ENCODE assay signal across 20 cellular contexts in the genomic region with DNA sequence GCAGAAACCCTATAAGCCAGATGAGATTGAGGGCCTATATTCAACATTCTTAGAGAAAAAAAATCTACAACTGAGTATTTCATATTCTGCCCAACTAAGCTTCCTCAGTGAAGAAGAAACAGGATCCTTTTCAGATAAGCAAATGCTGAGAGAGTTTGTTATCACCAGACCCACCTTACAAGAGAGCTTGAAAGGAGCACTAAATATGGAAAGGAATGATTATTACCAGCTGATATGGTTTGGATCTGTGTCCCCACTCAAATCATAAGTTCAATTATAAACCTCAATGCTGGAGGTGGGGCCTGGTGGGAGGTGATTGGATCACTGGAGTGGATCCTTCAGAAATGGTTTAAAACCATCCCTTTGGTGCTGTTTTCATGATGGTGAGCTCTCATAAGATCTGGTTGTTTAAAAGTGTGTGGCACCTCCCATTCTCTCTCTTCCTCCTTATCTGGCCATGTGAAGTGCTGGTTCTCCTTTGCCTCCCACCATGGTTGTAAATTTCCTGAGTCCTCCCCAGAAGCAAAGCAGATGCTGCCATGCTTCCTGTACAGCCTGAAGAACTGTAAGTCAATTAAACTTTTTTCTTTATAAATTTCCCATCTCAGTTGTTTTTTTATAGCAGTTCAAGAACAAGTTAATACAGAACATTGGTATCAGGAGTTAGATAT.
"Had no signal": no experiment of that assay in that cellular context is flagged by ENCODE, and none has a peak within 500 bp of the region (broad histone marks: within the 10 kb centered on the region; RNA-seq: fewer than 3 reads in every experiment).

No MANE protein-coding gene starts in this region.

- FAIRE-seq: HTR-8/SVneo had no signal

- ATAC-seq: Panc1, PC-3 had no signal

- H3K36me3 ChIP-seq: MG63 had no signal

- H3K9me3 ChIP-seq: MG63, SK-N-SH had no signal

- H3K4me2 ChIP-seq: SK-N-SH had no signal

- H3K4me3 ChIP-seq: MG63 had no signal

- H3K27ac ChIP-seq: HL-60, RWPE1 had no signal

- DNase-seq: Karpas-422, KG1, MG63, NCI-H1092 treated with DMSO at 0.1 percent for 48 hours, NCI-H1436, NCI-H1694, NCI-H187 treated with DMSO at 0.1 percent for 48 hours, NCI-H2029 treated with DMSO at 0.1 percent for 48 hours, NCI-H2227 treated with DMSO at 0.1 percent for 48 hours, NCI-H524, NCI-H69, NCI-H774, PC-3, SHP77, SK-N-SH had no signal

- H3K27me3 ChIP-seq: MG63 had no signal

- H3K9ac ChIP-seq: SK-N-SH had no signal

- H3K27ac Mint-ChIP-seq: IgD-negative memory B cell had no signal
